Comparison of ENCODE assay signal across 18 cellular contexts in genomic region chr1:107794571-107794970, GRCh38.
DNase-seq lines count a peak whose midpoint lies in the region; ATAC-seq and TF ChIP-seq lines count a peak whose summit lies in the region.
"Had no signal": no experiment of that assay in that cellular context is flagged by ENCODE, and none has a peak within 500 bp of the region (broad histone marks: within the 10 kb centered on the region; RNA-seq: fewer than 3 reads in every experiment).

No MANE protein-coding gene starts in this region.

- intact Hi-C loops in right lobe of liver (cut with DNase I), result no loop called here
- intact Hi-C loops in tibial artery (cut with DNase I; ENCODE audit: low total_unique reads), result no loop called here

- no peaks in the 10 kb centered on the region for H3K9me3 Mint-ChIP-seq in activated T-cell treated with anti-CD3 and anti-CD28 coated beads, Interleukin-2, amount 50 U/mL, for 24 hours
- H3K9me3 Mint-ChIP-seq in activated naive CD8-positive, alpha-beta T cell (ENCODE audit: low read depth), result peaks cover under 1% of the 10 kb centered on the region
- no peaks in the 10 kb centered on the region for H3K9me3 Mint-ChIP-seq in neural progenitor cell
- H3K9me3 Mint-ChIP-seq: H9 had no signal

- peak overlapping the region; percentile 5 for H3K27ac Mint-ChIP-seq in activated T-cell treated with anti-CD3 and anti-CD28 coated beads, Interleukin-2, amount 50 U/mL, for 24 hours
- H3K27ac Mint-ChIP-seq in activated naive CD8-positive, alpha-beta T cell, result peak overlapping the region; percentile 62
- H3K27ac Mint-ChIP-seq in neural progenitor cell, result no peak overlapping the region

- H3K36me3 Mint-ChIP-seq in activated T-cell treated with anti-CD3 and anti-CD28 coated beads, Interleukin-2, amount 50 U/mL, for 24 hours (ENCODE audit: low read depth), result no peaks in the 10 kb centered on the region
- H3K36me3 Mint-ChIP-seq in activated naive CD8-positive, alpha-beta T cell, result no peaks in the 10 kb centered on the region
- H3K36me3 Mint-ChIP-seq in neural progenitor cell, result no peaks in the 10 kb centered on the region

- TF ChIP-seq CTCF in OCI-LY1 (IDR thresholded peaks at IDR 0.05; ENCODE audit: low read length) (no peak), neural progenitor cell (IDR thresholded peaks at IDR 0.05) (no peak), right lobe of liver (IDR thresholded peaks at IDR 0.05) (no peak), tibial artery (IDR thresholded peaks at IDR 0.05) (no peak)

- peaks cover 37% of the 10 kb centered on the region for H3K4me1 Mint-ChIP-seq in activated T-cell treated with anti-CD3 and anti-CD28 coated beads, Interleukin-2, amount 50 U/mL, for 24 hours (ENCODE audit: low read depth)
- H3K4me1 Mint-ChIP-seq in activated naive CD8-positive, alpha-beta T cell (ENCODE audit: low read depth), result peaks cover 55% of the 10 kb centered on the region
- peaks cover 25% of the 10 kb centered on the region for H3K4me1 Mint-ChIP-seq in neural progenitor cell

- H3K36me3 ChIP-seq in OCI-LY1 (ENCODE audit: insufficient read depth, low read length), result no peaks in the 10 kb centered on the region
- no peaks in the 10 kb centered on the region for H3K36me3 ChIP-seq in neural progenitor cell
- no peaks in the 10 kb centered on the region for H3K36me3 ChIP-seq in right lobe of liver
- no peaks in the 10 kb centered on the region for H3K36me3 ChIP-seq in tibial artery

- no peaks in the 10 kb centered on the region for H3K79me2 ChIP-seq in OCI-LY1 (ENCODE audit: insufficient read depth, low read length)
- no peaks in the 10 kb centered on the region for H3K79me2 ChIP-seq in neural progenitor cell (ENCODE audit: low read depth)

- no peak for DNase-seq in activated T-cell treated with anti-CD3 and anti-CD28 coated beads, Interleukin-2, amount 50 U/mL, for 24 hours
- DNase-seq in activated T-cell treated with anti-CD3 and anti-CD28 coated beads for 4 hours (no peak), neural progenitor cell (ENCODE audit: low spot score) (peak; percentile 50), right lobe of liver (no peak), tibial artery (no peak)
- DNase-seq: 8988T, COR-L47, DMS53, H9, Kasumi-1, NCI-H2081 treated with DMSO at 0.1 percent for 48 hours, NCI-H69 had no signal

- H3K4me3 Mint-ChIP-seq in activated T-cell treated with anti-CD3 and anti-CD28 coated beads, Interleukin-2, amount 50 U/mL, for 24 hours, result no peak overlapping the region
- no peak overlapping the region for H3K4me3 Mint-ChIP-seq in activated naive CD8-positive, alpha-beta T cell
- no peak overlapping the region for H3K4me3 Mint-ChIP-seq in neural progenitor cell
- H3K4me3 Mint-ChIP-seq: H9 had no signal

- H3F3A ChIP-seq in OCI-LY1 (ENCODE audit: insufficient read depth, low read length) (0 out of 2 replicates have a peak, but pooled peaks cover 3% of the 10 kb centered on the region), neural progenitor cell (ENCODE audit: low read depth) (peaks cover 16% of the 10 kb centered on the region)

- TF ChIP-seq POLR2A in right lobe of liver (IDR thresholded peaks at IDR 0.05), result no peak

- no peaks in the 10 kb centered on the region for H4K20me1 ChIP-seq in OCI-LY1 (ENCODE audit: insufficient read depth, low read length)
- no peaks in the 10 kb centered on the region for H4K20me1 ChIP-seq in neural progenitor cell (ENCODE audit: low read depth)

- ATAC-seq in right lobe of liver (no peak), HG03432 (IDR thresholded peaks at IDR 0.05; ENCODE audit: unreplicated experiment) (no peak)
- ATAC-seq: Panc1, Right ventricle myocardium inferior had no signal

- H3K9ac ChIP-seq in OCI-LY1 (ENCODE audit: low read length), result peak overlapping the region; percentile 48
- no peak overlapping the region for H3K9ac ChIP-seq in neural progenitor cell

- H3K9me2 ChIP-seq in OCI-LY1 (ENCODE audit: low read depth, low read length), result no peaks in the 10 kb centered on the region

- H3K27ac ChIP-seq in OCI-LY1 (ENCODE audit: low read depth, low read length, poor library complexity, severe bottlenecking), result peak overlapping the region; percentile 91
- peak overlapping the region; percentile 82 for H3K27ac ChIP-seq in neural progenitor cell
- H3K27ac ChIP-seq in right lobe of liver, result no peak overlapping the region
- H3K27ac ChIP-seq in tibial artery, result no peak overlapping the region
- H3K27ac ChIP-seq: C4-2B had no signal

- H3K9me3 ChIP-seq in OCI-LY1 (ENCODE audit: low read length) (no peaks in the 10 kb centered on the region), neural progenitor cell (ENCODE audit: low read depth) (no peaks in the 10 kb centered on the region), right lobe of liver (no peaks in the 10 kb centered on the region), tibial artery (no peaks in the 10 kb centered on the region)

- H3K27me3 ChIP-seq in OCI-LY1 (ENCODE audit: insufficient read depth, low read length), result no peaks in the 10 kb centered on the region
- H3K27me3 ChIP-seq in neural progenitor cell, result no peaks in the 10 kb centered on the region
- H3K27me3 ChIP-seq in right lobe of liver, result no peaks in the 10 kb centered on the region
- no peaks in the 10 kb centered on the region for H3K27me3 ChIP-seq in tibial artery

- no peaks in the 10 kb centered on the region for H3K27me3 Mint-ChIP-seq in activated T-cell treated with anti-CD3 and anti-CD28 coated beads, Interleukin-2, amount 50 U/mL, for 24 hours
- H3K27me3 Mint-ChIP-seq in activated naive CD8-positive, alpha-beta T cell, result no peaks in the 10 kb centered on the region
- H3K27me3 Mint-ChIP-seq in neural progenitor cell (ENCODE audit: insufficient read depth, low read depth), result peaks cover 2% of the 10 kb centered on the region

- no peak overlapping the region for H2AFZ ChIP-seq in OCI-LY1 (ENCODE audit: low read length)
- no peak overlapping the region for H2AFZ ChIP-seq in neural progenitor cell (replicated peaks)

- whole genome bisulfite sequencing in right lobe of liver (ENCODE audit: insufficient coverage, low coverage, low lambda C conversion rate, missing lambda C conversion rate), result 37% methylated on average over 2 of the region's 2 CpGs

- H3K4me2 ChIP-seq in OCI-LY1 (ENCODE audit: low read length) (peak overlapping the region; percentile 62), neural progenitor cell (peak overlapping the region; percentile 49)

- H3K4me1 ChIP-seq in OCI-LY1 (ENCODE audit: insufficient read depth, low read length, severe bottlenecking), result peaks cover 95% of the 10 kb centered on the region
- peaks cover 30% of the 10 kb centered on the region for H3K4me1 ChIP-seq in neural progenitor cell
- H3K4me1 ChIP-seq in right lobe of liver, result no peaks in the 10 kb centered on the region
- H3K4me1 ChIP-seq in tibial artery, result no peaks in the 10 kb centered on the region

- H3K4me3 ChIP-seq in OCI-LY1 (ENCODE audit: low read depth, low read length, poor library complexity, severe bottlenecking) (peak overlapping the region; percentile 0), neural progenitor cell (no peak overlapping the region), right lobe of liver (no peak overlapping the region), tibial artery (no peak overlapping the region)

Comparison
In these comparisons a context has a peak if more than half of its experiments do, and no peak if none do; other contexts are left out.
1. H3K27ac ChIP-seq: peak in OCI-LY1 (single experiment) and neural progenitor cell (single experiment); none in right lobe of liver (0 of 3) and tibial artery (0 of 2).